ENCODE assay signal across 25 cellular contexts in genomic region chr6:33733294-33734007, GRCh38. TPM values are rescaled to one million over a fixed set of nuclear protein-coding genes. Genes with fewer than 3 reads are reported as not detected.
DNase-seq lines count a peak whose midpoint lies in the region; ATAC-seq, FAIRE-seq and TF ChIP-seq lines count a peak whose summit lies in the region.
"Had no signal": no experiment of that assay in that cellular context is flagged by ENCODE, and none has a peak within 500 bp of the region (broad histone marks: within the 10 kb centered on the region; RNA-seq: fewer than 3 reads in every experiment).

No MANE protein-coding gene starts in this region.

- no peak overlapping the region for H4K91ac ChIP-seq in H9 (ENCODE audit: insufficient read length, low read depth, low read length)

- H3K9me3 ChIP-seq in right cardiac atrium (ENCODE audit: control insufficient read depth, low read length) (no peaks in the 10 kb centered on the region), H9 (ENCODE audit: control insufficient read depth, low read depth, low read length) (no peaks in the 10 kb centered on the region), lower lobe of right lung (no peaks in the 10 kb centered on the region)
- H3K9me3 ChIP-seq: BE2C, Caco-2 had no signal

- H4K20me1 ChIP-seq in H9 (ENCODE audit: control insufficient read depth, insufficient read depth, insufficient read length) = no peaks in the 10 kb centered on the region

- H3K56ac ChIP-seq in H9 (ENCODE audit: insufficient read length, low read depth, low read length) = no peak overlapping the region

- H3K36me3 ChIP-seq in lower lobe of right lung = peaks cover 6% of the 10 kb centered on the region
- H3K36me3 ChIP-seq: BE2C had no signal

- no peak overlapping the region for H3K27ac ChIP-seq in right cardiac atrium (ENCODE audit: low read length)
- H3K27ac ChIP-seq in H9 (ENCODE audit: insufficient read length, low read depth, low read length) = no peak overlapping the region
- H3K27ac ChIP-seq in lower lobe of right lung = no peak overlapping the region

- no peak overlapping the region for H2BK20ac ChIP-seq in H9 (ENCODE audit: low read depth, low read length, poor library complexity, severe bottlenecking)

- ATAC-seq in Right ventricle myocardium superior (ENCODE audit: poor library complexity) (no peak), right cardiac atrium (no peak), lower lobe of right lung (no peak), GM21360 (IDR thresholded peaks at IDR 0.05; ENCODE audit: unreplicated experiment) (no peak)

- no peaks in the 10 kb centered on the region for H3K79me1 ChIP-seq in H9 (ENCODE audit: insufficient read depth, low read depth, low read length, poor library complexity, severe bottlenecking)

- no peak overlapping the region for H3K4ac ChIP-seq in H9 (ENCODE audit: low read depth, low read length)

- no peak overlapping the region for H4K8ac ChIP-seq in H9 (replicated peaks; ENCODE audit: insufficient read length, low read depth, low read length)

- no peak overlapping the region for H3K4me3 ChIP-seq in right cardiac atrium (ENCODE audit: low read length)
- no peak overlapping the region for H3K4me3 ChIP-seq in lower lobe of right lung

- H3K36me3 Mint-ChIP-seq in H9 (ENCODE audit: insufficient read depth in 1 of 3, low read depth in 3 of 3) (no peaks in the 10 kb centered on the region), Calu3 (ENCODE audit: insufficient read depth, unreplicated experiment) (no peaks in the 10 kb centered on the region)

- no peak overlapping the region for H2BK12ac ChIP-seq in H9 (ENCODE audit: insufficient read length, low read depth, low read length)

- H3K27me3 ChIP-seq in right cardiac atrium (ENCODE audit: control insufficient read depth, insufficient read depth) (no peaks in the 10 kb centered on the region), H9 (ENCODE audit: insufficient read depth, low read length) (no peaks in the 10 kb centered on the region), lower lobe of right lung (ENCODE audit: low read depth) (no peaks in the 10 kb centered on the region)
- H3K27me3 ChIP-seq: BE2C had no signal

- 91% methylated on average over 15 of the region's 15 CpGs for WGBS in right cardiac atrium
- no CpG with 5 or more reads among the region's 15 CpGs for WGBS in H9 (ENCODE audit: extremely low coverage, insufficient read length, low lambda C conversion rate)

- no peak overlapping the region for H3K9ac ChIP-seq in H9 (ENCODE audit: extremely low read depth, insufficient read length, low read length)

- H3K79me2 ChIP-seq in H9 (ENCODE audit: insufficient read depth, low read length) = no peaks in the 10 kb centered on the region

- H3K4me1 ChIP-seq in right cardiac atrium (ENCODE audit: control insufficient read depth, insufficient read depth, low read length) (peaks cover 8% of the 10 kb centered on the region), H9 (ENCODE audit: insufficient read depth, low read length) (no peaks in the 10 kb centered on the region), lower lobe of right lung (no peaks in the 10 kb centered on the region)
- H3K4me1 ChIP-seq: BE2C, Caco-2 had no signal

- no peak overlapping the region for H2AK5ac ChIP-seq in H9 (ENCODE audit: insufficient read length, low read length)

- no peak overlapping the region for H2BK5ac ChIP-seq in H9 (ENCODE audit: insufficient read length, low read length)

- no peak overlapping the region for H3K4me2 ChIP-seq in H9 (ENCODE audit: insufficient read depth, insufficient read length, low read length)

- CTCF ChIA-PET in Calu3 (lab: Charles Lee) = interaction anchor here (1.7 to 3.1 kb wide), 2 partner anchors 10 to 18 kb away, joined by 4 to 16 read pairs; no protein-coding TSS in a partner anchor

- no peak overlapping the region for H2BK120ac ChIP-seq in H9 (ENCODE audit: low read depth, low read length, poor library complexity, severe bottlenecking)

- no peak overlapping the region for H2BK15ac ChIP-seq in H9 (ENCODE audit: low read depth, low read length)

- H3K9me3 Mint-ChIP-seq in H9 (no peaks in the 10 kb centered on the region), Calu3 (ENCODE audit: low read depth, unreplicated experiment) (no peaks in the 10 kb centered on the region)
- H3K9me3 Mint-ChIP-seq: CD4-positive, alpha-beta T cell; HFFc6 had no signal

- peak overlapping the region in 2 of 3 experiments; percentile 70 to 77; a peak in 2 of 7 replicates for H3K27ac Mint-ChIP-seq in H9
- H3K27ac Mint-ChIP-seq in Calu3 (ENCODE audit: unreplicated experiment) = no peak overlapping the region
- H3K27ac Mint-ChIP-seq: CD4-positive, alpha-beta T cell; HFFc6 had no signal

- intact Hi-C loops in Right ventricle myocardium superior (cut with DNase I) = no loop called here
- intact Hi-C loops in right cardiac atrium (cut with DNase I) = no loop called here
- intact Hi-C loops in lower lobe of right lung (cut with DNase I) = no loop called here
- intact Hi-C loops in Calu3 (cut with micrococcal nuclease; ENCODE audit: unreplicated experiment) = no loop called here

- H3K4me1 Mint-ChIP-seq in H9 (peaks cover 12% of the 10 kb centered on the region in 2 experiments; a peak in 3 of 4 replicates), Calu3 (ENCODE audit: low read depth, unreplicated experiment) (peaks cover 37% of the 10 kb centered on the region)

- H4K5ac ChIP-seq in H9 (ENCODE audit: insufficient read length, low read depth, low read length) = no peak overlapping the region

- H3K27me3 Mint-ChIP-seq in H9 (ENCODE audit: low read depth) (peaks cover 10% of the 10 kb centered on the region), Calu3 (ENCODE audit: unreplicated experiment) (no peaks in the 10 kb centered on the region)
- H3K27me3 Mint-ChIP-seq: CD4-positive, alpha-beta T cell had no signal

- H3K4me3 Mint-ChIP-seq in H9 (no peak overlapping the region; a peak in 1 of 5 replicates), Calu3 (ENCODE audit: low read depth, unreplicated experiment) (no peak overlapping the region)
- H3K4me3 Mint-ChIP-seq: CD4-positive, alpha-beta T cell; HFFc6 had no signal

- H3K23me2 ChIP-seq in H9 (ENCODE audit: insufficient read length, low read depth, low read length, poor library complexity, severe bottlenecking) = no peaks in the 10 kb centered on the region

- H3K18ac ChIP-seq in H9 (ENCODE audit: insufficient read length, low read depth, low read length) = no peak overlapping the region

- no TSS peak for BruUV-seq in Calu3 (replicated peaks; lab: Mats Ljungman, UMichigan)

- TF ChIP-seq CTCF in H9 (conservative IDR thresholded peaks at IDR 0.05) (no peak), lower lobe of right lung (IDR thresholded peaks at IDR 0.05) (no peak), Calu3 (IDR thresholded peaks at IDR 0.05; ENCODE audit: unreplicated experiment) (no peak)

- H3K23ac ChIP-seq in H9 (ENCODE audit: insufficient read length, low read depth, low read length) = no peak overlapping the region

- DNase-seq in Right ventricle myocardium superior (peak; percentile 29), right cardiac atrium (no peak), H9 (no peak), lower lobe of right lung (peak; percentile 35), retina (peak; percentile 76), frontal cortex (ENCODE audit: low spot score in 2 of 2) (no peak), Calu3 (no peak)
- DNase-seq: 8988T; BE2C; Caco-2; CD4-positive, alpha-beta T cell; DMS153; GF-D8; HFFc6; KBM-7; NCI-H1105 treated with DMSO at 0.1 percent for 48 hours; NCI-H1694 treated with DMSO at 0.1 percent for 48 hours; NCI-H510A; NCI-H748 treated with DMSO at 0.1 percent for 48 hours; NK-92 treated with Interleukin-12 subunit alpha and Interleukin-12 subunit beta, amount 100 ng/mL, for 24 hours; SHP77 had no signal

- no peak overlapping the region for H3T11ph ChIP-seq in H9 (ENCODE audit: low read length)

- FAIRE-seq in frontal cortex (lab: Jason Lieb, UNC) = no peak
- FAIRE-seq: GM19239, RCC 7860 had no signal

- H3K14ac ChIP-seq in H9 (ENCODE audit: insufficient read depth, low read length) = 0 out of 2 replicates have a peak overlapping the region, but pooled peaks have one; percentile 24

- no peak overlapping the region for H2AFZ ChIP-seq in H9 (ENCODE audit: low read length)

RNA-seq across cellular contexts. Expression of gene IP6K3, which starts 13.3 kb away (rescaled TPM):
- 44.2 TPM for total RNA-seq in Right ventricle myocardium superior
- 10 to 100 TPM in 3 of 4 donors, 1 to 10 TPM in 1; 10.0 to 44.4 (median 27.1) TPM for total RNA-seq in right cardiac atrium
- 14.4 TPM for polyA plus RNA-seq in right cardiac atrium
- 0.29 and 0.46 TPM in 2 replicates for total RNA-seq in H9 (2021)
- total RNA-seq in lower lobe of right lung = 3.5 TPM
- not detected for total RNA-seq in frontal cortex
- total RNA-seq in Calu3 (2022) = not detected in 2 replicates
- total RNA-seq: CD4-positive, alpha-beta T cell; Daoy had no signal

RNA-seq across cellular contexts. Expression of gene UQCC2, which starts 22.0 kb away (rescaled TPM):
- 208 TPM for total RNA-seq in Right ventricle myocardium superior
- 100 to 1,000 TPM; 188 to 264 (median 233) TPM for total RNA-seq in right cardiac atrium
- polyA plus RNA-seq in right cardiac atrium = 376 TPM
- 134 and 140 TPM in 2 replicates for total RNA-seq in H9 (2021)
- total RNA-seq in lower lobe of right lung = 39.6 TPM
- total RNA-seq in frontal cortex = 19.6 TPM
- 142 and 145 TPM in 2 replicates for total RNA-seq in Calu3 (2022)

RNA-seq across cellular contexts. Expression of gene LEMD2, which starts 55.5 kb away (rescaled TPM):
- total RNA-seq in Right ventricle myocardium superior = 19.1 TPM
- 10 to 100 TPM; 29.5 to 34.6 (median 32.9) TPM for total RNA-seq in right cardiac atrium
- polyA plus RNA-seq in right cardiac atrium = 33.2 TPM
- 82.0 and 91.8 TPM in 2 replicates for total RNA-seq in H9 (2021)
- total RNA-seq in lower lobe of right lung = 53.6 TPM
- total RNA-seq in frontal cortex = 29.3 TPM
- total RNA-seq in Calu3 (2022) = 117 and 126 TPM in 2 replicates

Comparison
In these comparisons a context has a peak if more than half of its experiments do, and no peak if none do; other contexts are left out.
1. DNase-seq: peak in Right ventricle myocardium superior (single experiment), lower lobe of right lung (single experiment) and retina (single experiment); none in right cardiac atrium (0 of 3), H9 (single experiment), frontal cortex (0 of 2) and Calu3 (single experiment).